Comparison of ENCODE assay signal across 8 cellular contexts in the genomic region with DNA sequence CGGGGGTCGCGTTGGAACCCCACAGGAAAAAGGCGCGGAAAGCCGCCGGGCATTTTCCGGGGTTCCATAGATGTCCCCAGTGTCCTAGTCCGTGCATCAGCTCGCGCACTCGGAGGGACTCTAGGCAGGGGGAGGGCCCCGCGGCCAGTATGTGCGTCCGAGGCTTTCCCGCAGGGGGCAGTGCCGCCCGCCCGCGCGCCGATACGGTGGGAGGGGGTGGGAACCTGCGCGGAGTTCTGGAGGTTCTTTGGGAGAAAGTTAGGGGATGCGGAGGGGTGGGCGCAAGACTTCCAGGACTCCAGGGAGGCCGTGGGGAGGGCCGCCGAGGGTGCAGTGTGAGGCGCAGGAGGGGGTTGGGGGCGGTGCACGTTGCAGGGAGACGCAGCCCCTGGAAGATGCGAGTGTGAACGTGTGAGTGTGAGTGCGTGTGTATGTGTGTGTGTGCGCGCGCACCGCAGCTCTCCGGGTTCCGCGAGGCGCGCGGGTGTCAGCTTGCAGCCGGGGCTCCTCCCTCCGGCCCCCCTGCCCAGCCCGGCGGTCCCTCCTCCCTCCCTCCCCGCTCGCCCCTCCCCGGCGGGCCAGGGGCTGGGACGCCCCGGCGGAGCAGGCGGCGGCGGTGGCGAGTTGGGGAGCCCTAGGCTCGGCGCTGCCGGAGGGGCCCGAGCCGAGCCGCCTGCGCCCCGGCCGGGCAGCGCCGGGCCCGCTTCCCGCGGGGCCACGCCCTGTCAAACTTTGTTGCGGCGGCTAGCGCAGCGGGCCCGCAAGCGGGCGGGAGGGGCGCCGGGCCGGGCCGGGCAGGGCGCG. TPM values are rescaled to one million over a fixed set of nuclear protein-coding genes. Genes with fewer than 3 reads are reported as not detected.
A peak's percentile ranks its signal among the peaks of the same experiment; 100 is the strongest.
DNase-seq lines count a peak whose midpoint lies in the region; ATAC-seq and TF ChIP-seq lines count a peak whose summit lies in the region.

TCF7L1 (plus strand) TSS at position 559 of the 804 bp plus-strand sequence. CDS start 293 bp downstream, outside the sequence.

- H3K36me3 ChIP-seq in SK-N-MC (ENCODE audit: insufficient read depth, low read length) (0 out of 2 replicates have a peak, but pooled peaks cover 2% of the 10 kb centered on the region), iPS-20b (ENCODE audit: insufficient read depth, low read depth, low read length) (peaks cover 22% of the 10 kb centered on the region)

- H3K9ac ChIP-seq in SK-N-MC (ENCODE audit: insufficient read length) (peak within 1 kb of the TSS; percentile 77), iPS-20b (ENCODE audit: low read depth, low read length) (peak within 1 kb of the TSS; percentile 97)

- H3K4me3 ChIP-seq in SK-N-MC (peak within 1 kb of the TSS; percentile 91), cardiac fibroblast (replicated peaks in 1 of 2; ENCODE audit: low read depth in 2 of 2, low read length in 2 of 2) (peak within 1 kb of the TSS; percentile 75 to 82), iPS-20b (ENCODE audit: low read length) (peak within 1 kb of the TSS; percentile 94), skeletal muscle cell (ENCODE audit: low read depth, low read length) (peak within 1 kb of the TSS; percentile 77)

- peak; percentile 89 for TF ChIP-seq CTCF in cardiac fibroblast (IDR thresholded peaks at IDR 0.05; ENCODE audit: low read depth, low read length)

- H3K4me1 ChIP-seq in iPS-20b (ENCODE audit: insufficient read depth, low read length), result peaks cover 24% of the 10 kb centered on the region

- ATAC-seq in HG03469 (IDR thresholded peaks at IDR 0.05; ENCODE audit: unreplicated experiment) (no peak), GM18873 (IDR thresholded peaks at IDR 0.05; ENCODE audit: low FRiP score, unreplicated experiment) (no peak)

- DNase-seq in ELR (ENCODE audit: low read depth), result peak; percentile 79
- peak; percentile 69 for DNase-seq in HT1080 (ENCODE audit: low read depth)
- DNase-seq in SK-N-MC (ENCODE audit: low read depth, low spot score), result no peak
- peak; percentile 74 to 94 for DNase-seq in cardiac fibroblast (ENCODE audit: low read depth in 2 of 2)
- peak; percentile 71 for DNase-seq in skeletal muscle cell (ENCODE audit: low read depth)

- H3K9me3 ChIP-seq in SK-N-MC (ENCODE audit: low read depth, low read length) (no peaks in the 10 kb centered on the region), iPS-20b (ENCODE audit: insufficient read depth, low read depth, low read length) (no peaks in the 10 kb centered on the region)

- H3K27ac ChIP-seq in SK-N-MC (no peak within 1 kb of the TSS), iPS-20b (ENCODE audit: low read length) (peak within 1 kb of the TSS; percentile 74)

- peaks cover 18% of the 10 kb centered on the region for H3K27me3 ChIP-seq in iPS-20b (ENCODE audit: insufficient read depth, low read length)

RNA-seq across cellular contexts. Expression of gene TCF7L1, which starts in this region (rescaled TPM):
- 0.10 and 0.16 TPM in 2 replicates for total RNA-seq in HT1080 (2014; rRNA removed; shearing (Covaris generic))
- polyA plus RNA-seq in HT1080 (2015; cell fraction: cytosol; rRNA removed), result 0.48 and 0.52 TPM in 2 replicates
- polyA plus RNA-seq in HT1080 (2015; cell fraction: nucleus; rRNA removed), result 0.14 and 0.34 TPM in 2 replicates

Comparison
In these comparisons a context has a peak if more than half of its experiments do, and no peak if none do; other contexts are left out.
1. Peak in DNase-seq in HT1080; RNA of the gene not detected or under 1 TPM.